In genomic region chr6:6545616-6546317, GRCh38 we compare ENCODE assay signal across 8 cellular contexts. TPM values are rescaled to one million over a fixed set of nuclear protein-coding genes. Genes with fewer than 3 reads are reported as not detected.
DNase-seq lines count a peak whose midpoint lies in the region; ATAC-seq and TF ChIP-seq lines count a peak whose summit lies in the region.

No MANE protein-coding gene starts in this region.

- peaks cover 10 to 15% (median 13%) of the 10 kb centered on the region in 3 donors for H3K4me1 ChIP-seq in esophagus squamous epithelium

- H3K4me3 ChIP-seq in esophagus squamous epithelium (peak overlapping the region; percentile 24 to 67 (median 43)), retinal pigment epithelial cell (ENCODE audit: low read length) (peak overlapping the region; percentile 46)

- TF ChIP-seq CTCF in esophagus squamous epithelium (IDR thresholded peaks at IDR 0.05) (no peak), retinal pigment epithelial cell (conservative IDR thresholded peaks at IDR 0.05; ENCODE audit: low read depth, low read length) (no peak)

- intact Hi-C loops in esophagus squamous epithelium (cut with DNase I): loop anchor here (5.0 kb wide), 1 partner anchor 488 kb away; no protein-coding TSS in a partner anchor

- 63 to 74% methylated on average over 15 of the region's 27 CpGs for WGBS in esophagus squamous epithelium, 2 donors

- H3K27me3 ChIP-seq in esophagus squamous epithelium: peaks cover 0 to 83% (median 7%) of the 10 kb centered on the region in 4 donors

- H3K9me3 ChIP-seq in esophagus squamous epithelium: no peaks in the 10 kb centered on the region

- H3K27ac ChIP-seq in esophagus squamous epithelium: peak overlapping the region in 1 of 4 donors; percentile 3

- peak; percentile 11 for ATAC-seq in GM18498 (IDR thresholded peaks at IDR 0.05; ENCODE audit: unreplicated experiment)
- peak; percentile 3 for ATAC-seq in HG03378 (IDR thresholded peaks at IDR 0.05; ENCODE audit: unreplicated experiment)
- no peak for ATAC-seq in GM21381 (IDR thresholded peaks at IDR 0.05; ENCODE audit: unreplicated experiment)

- no peaks in the 10 kb centered on the region for H3K36me3 ChIP-seq in esophagus squamous epithelium

- DNase-seq in esophagus squamous epithelium (lab: John Stamatoyannopoulos, UW) (no peak), retinal pigment epithelial cell (ENCODE audit: low read depth) (no peak), NOMO-1 treated with dmso at 0.1 percent for 144 hours (lab: John Stamatoyannopoulos, UW; ENCODE audit: unreplicated experiment) (no peak), cortex of kidney (lab: John Stamatoyannopoulos, UW) (no peak), DMS 273 treated with DMSO at 0.1 percent for 48 hours (lab: John Stamatoyannopoulos, UW) (no peak)

- TF ChIP-seq POLR2A in esophagus squamous epithelium (IDR thresholded peaks at IDR 0.05): no peak

RNA-seq across cellular contexts. Expression of gene LY86, which starts 42.8 kb away (rescaled TPM):
- 1 to 10 TPM in 2 of 4 donors, not detected in 2; 2.3 TPM for total RNA-seq in esophagus squamous epithelium
